Comparison of ENCODE assay signal across 1 cellular context in the genomic region with DNA sequence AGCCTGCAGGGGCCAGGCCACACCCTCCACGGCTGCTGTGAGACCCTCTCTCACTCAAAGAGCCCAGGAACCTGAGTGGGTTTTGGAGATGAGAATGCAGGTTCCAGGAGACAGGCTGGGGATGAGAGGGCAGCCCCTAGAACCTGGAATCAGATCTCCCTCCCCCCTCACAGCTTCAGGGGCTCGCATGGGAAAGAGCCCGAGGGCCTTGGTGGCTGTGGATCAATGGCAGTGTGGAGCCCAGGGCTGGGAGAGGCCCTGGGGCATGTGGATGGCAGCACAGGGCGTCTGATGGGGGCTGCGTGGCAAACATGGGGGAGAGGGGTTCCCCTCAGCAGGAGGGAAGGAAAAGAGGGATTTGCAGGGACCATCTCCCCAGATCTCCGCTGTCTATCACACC.
TF ChIP-seq lines count a peak whose summit lies in the region.

No MANE protein-coding gene starts in this region.

TF ChIP-seq in WTC11, 78 proteins besides CTCF, POLR2A, EP300 and RAD21 (continued from another document):
- TF ChIP-seq TEAD1 (CRISPR knock-in tag; IDR thresholded peaks at IDR 0.05) (no peak), ZNF416 (CRISPR knock-in tag; IDR thresholded peaks at IDR 0.05) (no peak), E2F1 (CRISPR knock-in tag; IDR thresholded peaks at IDR 0.05) (no peak)
